Comparison of ENCODE assay signal across 10 cellular contexts in the genomic region with DNA sequence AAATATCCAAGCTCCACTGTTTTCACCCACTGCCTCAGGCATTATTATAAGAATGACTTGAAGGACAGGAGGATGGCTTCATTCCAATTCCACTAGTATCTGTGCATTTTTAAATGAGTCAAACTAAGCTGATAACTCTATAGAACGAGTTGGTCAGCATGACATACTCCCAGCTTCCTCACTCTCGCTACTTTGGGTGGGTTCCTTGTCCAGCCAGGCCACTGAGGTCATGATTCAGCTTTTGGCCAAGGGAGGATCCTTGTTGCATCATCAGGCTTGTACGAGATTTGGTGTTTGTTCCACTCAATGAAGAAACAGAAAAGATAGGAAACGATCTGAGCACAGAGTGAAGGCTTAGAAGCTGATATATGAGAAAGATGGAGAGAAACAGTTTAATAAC. TPM values are rescaled to one million over a fixed set of nuclear protein-coding genes. Genes with fewer than 3 reads are reported as not detected.
A peak's percentile ranks its signal among the peaks of the same experiment; 100 is the strongest.
DNase-seq lines count a peak whose midpoint lies in the region; ATAC-seq and TF ChIP-seq lines count a peak whose summit lies in the region.
"Had no signal": no experiment of that assay in that cellular context is flagged by ENCODE, and none has a peak within 500 bp of the region (broad histone marks: within the 10 kb centered on the region; RNA-seq: fewer than 3 reads in every experiment).

No MANE protein-coding gene starts in this region.

- intact Hi-C loops in adrenal gland (cut with DNase I), result no loop called here
- intact Hi-C loops in Right ventricle myocardium superior (cut with DNase I), result no loop called here
- intact Hi-C loops in sciatic nerve (cut with DNase I), result no loop called here

- H3K9me3 ChIP-seq in adrenal gland (replicated peaks in 1 of 3), result no peaks in the 10 kb centered on the region

- H3K4me3 ChIP-seq in adrenal gland, result no peak overlapping the region

- no peak for TF ChIP-seq POLR2A in adrenal gland (IDR thresholded peaks at IDR 0.05)

- peak overlapping the region in 2 of 5 donors; percentile 32 to 38 for H3K27ac ChIP-seq in adrenal gland

- H3K9me3 Mint-ChIP-seq in glutamatergic neuron (ENCODE audit: unreplicated experiment), result no peaks in the 10 kb centered on the region

- ATAC-seq in Right ventricle myocardium superior (ENCODE audit: poor library complexity), result peak; percentile 67
- ATAC-seq in sciatic nerve, result peak; percentile 76
- ATAC-seq in HG02885 (IDR thresholded peaks at IDR 0.05; ENCODE audit: poor library complexity, unreplicated experiment), result no peak
- ATAC-seq in HG03378 (IDR thresholded peaks at IDR 0.05; ENCODE audit: unreplicated experiment), result no peak

- H3K4me1 Mint-ChIP-seq in glutamatergic neuron (ENCODE audit: low read depth, unreplicated experiment), result peaks cover 8% of the 10 kb centered on the region

- no peak overlapping the region for H3K27ac Mint-ChIP-seq in glutamatergic neuron (ENCODE audit: unreplicated experiment)

- no peaks in the 10 kb centered on the region for H3K36me3 Mint-ChIP-seq in glutamatergic neuron (ENCODE audit: unreplicated experiment)

- TF ChIP-seq CTCF in adrenal gland (IDR thresholded peaks at IDR 0.05) (no peak), glutamatergic neuron (IDR thresholded peaks at IDR 0.05; ENCODE audit: partially characterized antibody, unreplicated experiment) (no peak)

- H3K4me3 Mint-ChIP-seq in glutamatergic neuron (ENCODE audit: unreplicated experiment), result no peak overlapping the region

- H3K36me3 ChIP-seq in adrenal gland (replicated peaks in 1 of 2), result peaks cover 0 to 5% of the 10 kb centered on the region in 2 donors

- no peaks in the 10 kb centered on the region for H3K27me3 Mint-ChIP-seq in glutamatergic neuron (ENCODE audit: unreplicated experiment)

- DNase-seq in GM03348 (ENCODE audit: low spot score), result peak; percentile 71
- DNase-seq in adrenal gland, result peak in 4 of 7 donors; percentile 35 to 55 (median 50)
- peak; percentile 58 for DNase-seq in Right ventricle myocardium superior
- no peak for DNase-seq in sciatic nerve (ENCODE audit: low spot score)
- DNase-seq in DMS79 treated with DMSO at 0.1 percent for 48 hours (lab: John Stamatoyannopoulos, UW), result no peak
- no peak for DNase-seq in glutamatergic neuron
- DNase-seq: activated CD8-positive, alpha-beta memory T cell treated with anti-CD3 and anti-CD28 coated beads, Interleukin-2, amount 50 U/mL, for 4 hours; SHP77 had no signal

- H3K27me3 ChIP-seq in adrenal gland, result no peaks in the 10 kb centered on the region

- H3K4me1 ChIP-seq in adrenal gland (replicated peaks in 1 of 2), result peaks cover 19 to 22% of the 10 kb centered on the region in 2 donors

- 38 to 54% (median 46%) methylated on average over 4 of the region's 4 CpGs for WGBS in adrenal gland, 4 donors

RNA-seq across cellular contexts. Expression of a gene that starts 19.8 kb away (rescaled TPM):
- total RNA-seq in adrenal gland (10 to 100 TPM in 7 of 8 donors, 1 to 10 TPM in 1; 6.6 to 47.9 (median 19.7) TPM), Right ventricle myocardium superior (23.7 TPM), sciatic nerve (55.4 TPM), glutamatergic neuron (ENCODE audit: unreplicated experiment) (0.71 TPM)
- polyA plus RNA-seq in adrenal gland, result 10 to 100 TPM in 1 of 3 donors, 1 to 10 TPM in 2; 8.0 to 14.7 (median 8.6) TPM

Comparison
In these comparisons a context has a peak if more than half of its experiments do, and no peak if none do; other contexts are left out.
1. DNase-seq: peak in GM03348 (single experiment), adrenal gland (4 of 7) and Right ventricle myocardium superior (single experiment); none in sciatic nerve (single experiment), DMS79 treated with DMSO at 0.1 percent for 48 hours (single experiment) and glutamatergic neuron (single experiment).
2. ATAC-seq: peak in Right ventricle myocardium superior (single experiment) and sciatic nerve (single experiment); none in HG02885 (single experiment) and HG03378 (single experiment).